Comparison of ENCODE assay signal across 4 cellular contexts in genomic region chr1:172795741-172796140, GRCh38.
TF ChIP-seq lines count a peak whose summit lies in the region.

No MANE protein-coding gene starts in this region.

TF ChIP-seq in SK-N-SH, 30 proteins besides CTCF, POLR2A, EP300 and RAD21:
- TF ChIP-seq ELF1 (IDR thresholded peaks at IDR 0.05) (no peak), YY1 (IDR thresholded peaks at IDR 0.05; ENCODE audit: low read depth) (no peak), MEF2A (IDR thresholded peaks at IDR 0.05; ENCODE audit: borderline replicate concordance, low read depth) (no peak), GATA2 (CRISPR knock-in tag; IDR thresholded peaks at IDR 0.05) (no peak), RFX5 (IDR thresholded peaks at IDR 0.05; ENCODE audit: low read length) (peak; percentile 91), CHD2 (IDR thresholded peaks at IDR 0.05; ENCODE audit: low read length, partially characterized antibody) (no peak)

TF ChIP-seq in SK-N-SH treated with all-trans-retinoic acid at 6 μM for 48 hours, 23 proteins besides CTCF, POLR2A, EP300 and RAD21:
- no peak for TF ChIP-seq RARB (CRISPR knock-in tag; IDR thresholded peaks at IDR 0.05)
- no peak for TF ChIP-seq ZNF8 (CRISPR knock-in tag; IDR thresholded peaks at IDR 0.05)
- TF ChIP-seq GLIS3 (CRISPR knock-in tag; IDR thresholded peaks at IDR 0.05) = no peak
- TF ChIP-seq CSDC2 (CRISPR knock-in tag; IDR thresholded peaks at IDR 0.05) = no peak
- TF ChIP-seq, protein P1, sequence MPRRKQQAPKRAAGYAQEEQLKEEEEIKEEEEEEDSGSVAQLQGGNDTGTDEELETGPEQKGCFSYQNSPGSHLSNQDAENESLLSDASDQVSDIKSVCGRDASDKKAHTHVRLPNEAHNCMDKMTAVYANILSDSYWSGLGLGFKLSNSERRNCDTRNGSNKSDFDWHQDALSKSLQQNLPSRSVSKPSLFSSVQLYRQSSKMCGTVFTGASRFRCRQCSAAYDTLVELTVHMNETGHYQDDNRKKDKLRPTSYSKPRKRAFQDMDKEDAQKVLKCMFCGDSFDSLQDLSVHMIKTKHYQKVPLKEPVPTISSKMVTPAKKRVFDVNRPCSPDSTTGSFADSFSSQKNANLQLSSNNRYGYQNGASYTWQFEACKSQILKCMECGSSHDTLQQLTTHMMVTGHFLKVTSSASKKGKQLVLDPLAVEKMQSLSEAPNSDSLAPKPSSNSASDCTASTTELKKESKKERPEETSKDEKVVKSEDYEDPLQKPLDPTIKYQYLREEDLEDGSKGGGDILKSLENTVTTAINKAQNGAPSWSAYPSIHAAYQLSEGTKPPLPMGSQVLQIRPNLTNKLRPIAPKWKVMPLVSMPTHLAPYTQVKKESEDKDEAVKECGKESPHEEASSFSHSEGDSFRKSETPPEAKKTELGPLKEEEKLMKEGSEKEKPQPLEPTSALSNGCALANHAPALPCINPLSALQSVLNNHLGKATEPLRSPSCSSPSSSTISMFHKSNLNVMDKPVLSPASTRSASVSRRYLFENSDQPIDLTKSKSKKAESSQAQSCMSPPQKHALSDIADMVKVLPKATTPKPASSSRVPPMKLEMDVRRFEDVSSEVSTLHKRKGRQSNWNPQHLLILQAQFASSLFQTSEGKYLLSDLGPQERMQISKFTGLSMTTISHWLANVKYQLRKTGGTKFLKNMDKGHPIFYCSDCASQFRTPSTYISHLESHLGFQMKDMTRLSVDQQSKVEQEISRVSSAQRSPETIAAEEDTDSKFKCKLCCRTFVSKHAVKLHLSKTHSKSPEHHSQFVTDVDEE (CRISPR knock-in tag; IDR thresholded peaks at IDR 0.05) = no peak
- no peak for TF ChIP-seq POU6F1 (CRISPR knock-in tag; IDR thresholded peaks at IDR 0.05; ENCODE audit: borderline replicate concordance, low read depth)
- TF ChIP-seq ZC3H10 (CRISPR knock-in tag; IDR thresholded peaks at IDR 0.05) = no peak

TF ChIP-seq in IMR-90, 13 proteins besides CTCF, POLR2A, EP300 and RAD21:
- TF ChIP-seq SMC3 (IDR thresholded peaks at IDR 0.05; ENCODE audit: low read depth, low read length) (no peak), USF2 (IDR thresholded peaks at IDR 0.05; ENCODE audit: low read depth, low read length) (no peak), RFX5 (IDR thresholded peaks at IDR 0.05; ENCODE audit: low read depth, low read length) (peak; percentile 79)

TF ChIP-seq in K562, 482 proteins besides CTCF, POLR2A, EP300 and RAD21:
- TF ChIP-seq ARID1B (IDR thresholded peaks at IDR 0.05) (no peak), RFX5 (IDR thresholded peaks at IDR 0.05; ENCODE audit: low read depth, low read length) (peak; percentile 72; the same call in 1 of the 2 replicates)
TF ChIP-seq in K562: peak in this region for 1.
